In the genomic region with DNA sequence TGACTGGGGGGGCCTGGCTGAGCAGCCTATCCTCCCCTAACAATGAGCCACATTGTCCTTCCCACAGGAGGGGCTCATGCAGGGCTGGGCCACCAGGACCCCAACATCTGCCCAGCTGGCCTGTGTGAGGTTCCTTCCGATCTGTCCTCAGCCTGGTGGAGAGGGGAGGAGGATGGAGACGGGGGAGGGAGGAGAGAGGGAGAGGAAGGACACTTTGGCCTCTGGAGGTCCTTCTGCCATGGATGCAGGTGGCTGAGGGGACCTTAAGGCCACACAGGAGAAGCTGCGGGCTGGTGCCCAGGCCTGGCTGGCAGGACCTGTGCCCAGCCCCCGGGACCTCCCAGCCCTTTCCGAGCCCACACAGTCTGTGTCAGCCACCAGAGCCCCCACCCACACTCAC, we compare ENCODE assay signal across 20 cellular contexts. TPM values are rescaled to one million over a fixed set of nuclear protein-coding genes. Genes with fewer than 3 reads are reported as not detected.
"Had no signal": no experiment of that assay in that cellular context is flagged by ENCODE, and none has a peak within 500 bp of the region (broad histone marks: within the 10 kb centered on the region; RNA-seq: fewer than 3 reads in every experiment).

No MANE protein-coding gene starts in this region.

- ATAC-seq: activated T-helper 17 cell treated with anti-CD3 and anti-CD28 coated beads, Interleukin-2, amount 50 U/mL, for 72 hours; esophagus mucosa; left lung; stimulated activated naive B cell treated with anti-CD40 and anti-IgM and Interleukin-4, amounts not matched to agents 10 μg/mL and 1 μg/mL and 100 μg/mL, for 72 hours had no signal

- H3K4me3 ChIP-seq: left lung, SK-N-MC, tibial nerve, vagina had no signal

- H3K27me3 ChIP-seq: vagina had no signal

- H3K27ac ChIP-seq: left lung, parathyroid adenoma, SK-N-MC, tibial nerve, vagina had no signal

- H3K4me1 ChIP-seq: left lung, parathyroid adenoma, tibial nerve, vagina had no signal

- H3K9me3 ChIP-seq: left lung, vagina had no signal

- DNase-seq: activated CD4-positive, CD25-positive, alpha-beta regulatory T cell treated with anti-CD3 and anti-CD28 coated beads, Interleukin-2, amount 50 U/mL, for 72 hours; amniotic stem cell; caudate nucleus; left lung; retina; stimulated activated CD4-positive, alpha-beta T cell treated with anti-CD3 and anti-CD28 coated beads, Interleukin-15, amount 100 ng/mL, for 24 hours; stimulated activated CD4-positive, alpha-beta T cell treated with anti-CD3 and anti-CD28 coated beads, Interleukin-4, amount 100 ng/mL, for 1 hour; stimulated activated naive B cell treated with anti-CD40 and anti-IgM and Interleukin-4, amounts not matched to agents 10 μg/mL and 1 μg/mL and 100 μg/mL, for 72 hours; substantia nigra; T-helper 1 cell; T1000 had no signal

- H3K36me3 ChIP-seq: left lung, tibial nerve, vagina had no signal

RNA-seq across cellular contexts. Expression of gene NKX1-1, which starts 52.8 kb away (rescaled TPM):
- total RNA-seq: activated T-helper 17 cell treated with anti-CD3 and anti-CD28 coated beads, Interleukin-2, amount 50 U/mL, for 72 hours; esophagus mucosa; glomerular endothelial cell; left lung; skeletal muscle tissue; tibial nerve; vagina had no signal
- polyA plus RNA-seq: neural cell had no signal
